In the genomic region with DNA sequence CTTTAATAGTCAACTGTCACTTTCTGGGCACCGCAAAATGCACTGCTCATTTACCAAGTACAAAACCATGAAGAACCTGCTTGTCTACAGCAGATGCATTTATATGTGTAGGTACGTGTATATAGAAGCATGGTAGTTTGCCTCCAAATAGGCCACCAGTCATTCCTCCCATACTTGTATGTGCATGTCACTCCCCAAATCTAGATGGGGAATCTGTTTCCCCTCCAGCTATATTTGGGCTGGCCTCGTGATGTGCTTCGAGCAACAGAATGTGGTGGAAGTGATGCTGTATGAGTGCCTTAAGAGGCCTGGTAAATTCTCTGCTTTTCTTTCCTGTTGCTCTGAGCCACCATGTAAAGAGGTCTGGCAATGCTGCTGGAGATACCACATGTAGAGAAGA, we compare ENCODE assay signal across 28 cellular contexts. TPM values are rescaled to one million over a fixed set of nuclear protein-coding genes. Genes with fewer than 3 reads are reported as not detected.
"Had no signal": no experiment of that assay in that cellular context is flagged by ENCODE, and none has a peak within 500 bp of the region (broad histone marks: within the 10 kb centered on the region; RNA-seq: fewer than 3 reads in every experiment).

No MANE protein-coding gene starts in this region.

- H3K27me3 ChIP-seq: heart right ventricle, hepatocyte, neural progenitor cell, neutrophil, ovary, spleen, tibial nerve, upper lobe of left lung, vagina had no signal

- H3K9me3 Mint-ChIP-seq: natural killer cell; neural progenitor cell; stimulated activated effector memory CD8-positive, alpha-beta T cell treated with anti-CD3 and anti-CD28 coated beads, Interleukin-12 subunit alpha, Interleukin-12 subunit beta, amount 100 ng/mL, for 72 hours; stimulated activated naive CD8-positive, alpha-beta T cell treated with anti-CD3 and anti-CD28 coated beads, Interleukin-15, amount 100 ng/mL, for 72 hours had no signal

- H3K4me1 ChIP-seq: heart right ventricle, left ventricle myocardium inferior, neural progenitor cell, spleen, tibial nerve, upper lobe of left lung, vagina had no signal

- H3K4me3 Mint-ChIP-seq: naive B cell; natural killer cell; nephron progenitor cell; neural progenitor cell; stimulated activated effector memory CD8-positive, alpha-beta T cell treated with anti-CD3 and anti-CD28 coated beads, Interleukin-12 subunit alpha, Interleukin-12 subunit beta, amount 100 ng/mL, for 72 hours; stimulated activated naive CD8-positive, alpha-beta T cell treated with anti-CD3 and anti-CD28 coated beads, Interleukin-15, amount 100 ng/mL, for 72 hours had no signal

- H3K79me2 ChIP-seq: hepatocyte had no signal

- H3K36me3 Mint-ChIP-seq: naive B cell; natural killer cell; neural progenitor cell; stimulated activated effector memory CD8-positive, alpha-beta T cell treated with anti-CD3 and anti-CD28 coated beads, Interleukin-12 subunit alpha, Interleukin-12 subunit beta, amount 100 ng/mL, for 72 hours had no signal

- ATAC-seq: heart right ventricle; natural killer cell; right cardiac atrium; sciatic nerve; stimulated activated effector memory CD8-positive, alpha-beta T cell treated with anti-CD3 and anti-CD28 coated beads, Interleukin-12 subunit alpha, Interleukin-12 subunit beta, amount 100 ng/mL, for 72 hours; stimulated activated naive CD8-positive, alpha-beta T cell treated with anti-CD3 and anti-CD28 coated beads, Interleukin-15, amount 100 ng/mL, for 72 hours had no signal

- H3K4me2 ChIP-seq: hepatocyte, neural progenitor cell had no signal

- H3K4me3 ChIP-seq: heart right ventricle, hepatocyte, left ventricle myocardium inferior, lung, neural progenitor cell, ovary, spleen, tibial nerve, upper lobe of left lung, vagina had no signal

- H3K4me1 Mint-ChIP-seq: naive B cell; natural killer cell; nephron progenitor cell; neural progenitor cell; stimulated activated effector memory CD8-positive, alpha-beta T cell treated with anti-CD3 and anti-CD28 coated beads, Interleukin-12 subunit alpha, Interleukin-12 subunit beta, amount 100 ng/mL, for 72 hours; stimulated activated naive CD8-positive, alpha-beta T cell treated with anti-CD3 and anti-CD28 coated beads, Interleukin-15, amount 100 ng/mL, for 72 hours had no signal

- H3K27ac ChIP-seq: heart right ventricle, hepatocyte, left ventricle myocardium inferior, neural progenitor cell, neutrophil, ovary, spleen, tibial nerve, upper lobe of left lung, vagina had no signal

- H2AFZ ChIP-seq: hepatocyte, neural progenitor cell had no signal

- H3K27ac Mint-ChIP-seq: natural killer cell; nephron progenitor cell; neural progenitor cell; progenitor cell of endocrine pancreas; stimulated activated effector memory CD8-positive, alpha-beta T cell treated with anti-CD3 and anti-CD28 coated beads, Interleukin-12 subunit alpha, Interleukin-12 subunit beta, amount 100 ng/mL, for 72 hours had no signal

- H3K9me3 ChIP-seq: heart right ventricle, left ventricle myocardium inferior, neutrophil, ovary, spleen, tibial nerve, upper lobe of left lung, vagina had no signal

- FAIRE-seq: kidney, small intestine had no signal

- H3K9ac ChIP-seq: neural progenitor cell had no signal

- H3K27me3 Mint-ChIP-seq: progenitor cell of endocrine pancreas had no signal

- DNase-seq: heart right ventricle; kidney; left ventricle myocardium inferior; midbrain; naive B cell; natural killer cell; nephron progenitor cell; occipital lobe; ovary; retina; right cardiac atrium; spleen; stimulated activated CD4-positive, alpha-beta T cell treated with anti-CD3 and anti-CD28 coated beads, Interleukin-4, amount 100 ng/mL, for 24 hours; stimulated activated naive CD4-positive, alpha-beta T cell treated with Interleukin-2 at 50 U/mL for 16 hours; stimulated activated naive CD8-positive, alpha-beta T cell treated with anti-CD3 and anti-CD28 coated beads, Interleukin-15, amount 100 ng/mL, for 72 hours; substantia nigra; upper lobe of left lung had no signal

- H3K36me3 ChIP-seq: heart right ventricle, left ventricle myocardium inferior, neural progenitor cell, neutrophil, ovary, spleen, tibial nerve, upper lobe of left lung, vagina had no signal

RNA-seq across cellular contexts. Expression of a gene that starts 51.4 kb away (rescaled TPM):
- total RNA-seq: heart right ventricle, left ventricle myocardium inferior, occipital lobe, right cardiac atrium, temporal lobe, vagina had no signal
- polyA plus RNA-seq: heart right ventricle, hepatocyte had no signal
